24 cellular contexts compared by ENCODE assay signal in genomic region chr3:193023218-193023617, GRCh38.
"Had no signal": no experiment of that assay in that cellular context is flagged by ENCODE, and none has a peak within 500 bp of the region (broad histone marks: within the 10 kb centered on the region; RNA-seq: fewer than 3 reads in every experiment).

No MANE protein-coding gene starts in this region.

- FAIRE-seq: HTR-8/SVneo, RCC 7860 had no signal

- H3K36me3 ChIP-seq: MG63, SJSA1 had no signal

- H3K27ac ChIP-seq: HL-60, SJSA1, SK-N-MC had no signal

- H3K27me3 ChIP-seq: MG63, SJSA1 had no signal

- DNase-seq: KBM-7, MG63, NCI-H1092, NCI-H1105 treated with DMSO at 0.1 percent for 48 hours, NCI-H1417 treated with DMSO at 0.1 percent for 48 hours, NCI-H146, NCI-H1694 treated with DMSO at 0.1 percent for 48 hours, NCI-H1930, NCI-H2081, NCI-H2171, NCI-H226, NCI-H446, NCI-H510A, NCI-H524 treated with DMSO at 0.1 percent for 48 hours, NCI-H69, NCI-H774, Right ventricle myocardium superior, RPMI8226, SIG-M5 had no signal

- H3K9me3 ChIP-seq: MG63, SJSA1 had no signal

- H3K4me3 ChIP-seq: MG63, SJSA1, SK-N-MC had no signal

- H3K4me1 ChIP-seq: SJSA1 had no signal
